In the genomic region with DNA sequence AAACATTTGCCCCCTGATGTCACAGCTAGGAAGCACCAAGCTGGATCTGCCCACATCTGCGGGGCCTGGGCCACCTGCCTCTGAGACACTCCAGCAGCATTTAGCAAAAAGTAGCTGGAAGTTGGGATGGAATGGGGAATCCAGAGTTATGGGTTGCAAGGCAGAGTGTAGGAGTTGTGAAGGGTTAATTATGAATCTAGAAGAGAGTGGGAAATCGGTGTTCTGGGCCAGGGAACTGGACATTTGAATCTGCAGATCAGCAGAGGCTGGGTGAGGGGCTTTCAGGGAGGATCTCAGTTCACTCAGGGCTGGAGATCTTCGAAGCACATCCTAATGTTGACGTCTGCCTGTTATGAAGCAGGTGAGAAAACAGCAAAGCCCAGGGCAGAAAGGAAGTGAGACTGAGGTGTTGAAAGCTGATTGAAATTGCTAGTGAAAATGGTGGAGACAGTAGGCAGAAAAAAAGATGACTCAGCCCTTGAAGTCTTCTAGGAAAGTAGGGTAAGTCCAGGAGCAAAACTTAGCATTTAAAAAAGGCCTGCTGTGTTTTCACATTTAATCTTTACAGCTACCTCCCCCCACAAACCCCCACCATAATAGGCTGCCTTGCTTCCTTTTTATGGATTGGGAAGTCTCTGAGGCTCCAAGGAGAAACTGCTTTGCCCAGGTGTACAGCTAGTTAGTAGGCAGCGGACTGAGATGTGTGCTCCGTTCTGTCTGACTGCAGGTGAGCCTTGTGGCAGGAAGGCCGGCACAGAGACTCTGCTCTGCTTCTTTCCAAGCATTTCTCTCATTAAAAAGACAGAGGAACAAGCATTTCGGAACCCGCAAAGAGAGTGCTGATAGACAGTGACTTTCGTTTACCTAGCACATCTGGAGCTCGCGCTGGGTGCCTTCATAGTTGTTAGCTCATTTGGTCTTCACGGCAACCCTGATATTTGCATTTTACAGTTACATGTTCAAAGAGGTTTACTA, we compare ENCODE assay signal across 1 cellular context.
TF ChIP-seq lines count a peak whose summit lies in the region.

No MANE protein-coding gene starts in this region.

TF ChIP-seq in GM23338, 12 proteins besides CTCF, POLR2A, EP300 and RAD21 (continued from another document):
- TF ChIP-seq, protein P1, sequence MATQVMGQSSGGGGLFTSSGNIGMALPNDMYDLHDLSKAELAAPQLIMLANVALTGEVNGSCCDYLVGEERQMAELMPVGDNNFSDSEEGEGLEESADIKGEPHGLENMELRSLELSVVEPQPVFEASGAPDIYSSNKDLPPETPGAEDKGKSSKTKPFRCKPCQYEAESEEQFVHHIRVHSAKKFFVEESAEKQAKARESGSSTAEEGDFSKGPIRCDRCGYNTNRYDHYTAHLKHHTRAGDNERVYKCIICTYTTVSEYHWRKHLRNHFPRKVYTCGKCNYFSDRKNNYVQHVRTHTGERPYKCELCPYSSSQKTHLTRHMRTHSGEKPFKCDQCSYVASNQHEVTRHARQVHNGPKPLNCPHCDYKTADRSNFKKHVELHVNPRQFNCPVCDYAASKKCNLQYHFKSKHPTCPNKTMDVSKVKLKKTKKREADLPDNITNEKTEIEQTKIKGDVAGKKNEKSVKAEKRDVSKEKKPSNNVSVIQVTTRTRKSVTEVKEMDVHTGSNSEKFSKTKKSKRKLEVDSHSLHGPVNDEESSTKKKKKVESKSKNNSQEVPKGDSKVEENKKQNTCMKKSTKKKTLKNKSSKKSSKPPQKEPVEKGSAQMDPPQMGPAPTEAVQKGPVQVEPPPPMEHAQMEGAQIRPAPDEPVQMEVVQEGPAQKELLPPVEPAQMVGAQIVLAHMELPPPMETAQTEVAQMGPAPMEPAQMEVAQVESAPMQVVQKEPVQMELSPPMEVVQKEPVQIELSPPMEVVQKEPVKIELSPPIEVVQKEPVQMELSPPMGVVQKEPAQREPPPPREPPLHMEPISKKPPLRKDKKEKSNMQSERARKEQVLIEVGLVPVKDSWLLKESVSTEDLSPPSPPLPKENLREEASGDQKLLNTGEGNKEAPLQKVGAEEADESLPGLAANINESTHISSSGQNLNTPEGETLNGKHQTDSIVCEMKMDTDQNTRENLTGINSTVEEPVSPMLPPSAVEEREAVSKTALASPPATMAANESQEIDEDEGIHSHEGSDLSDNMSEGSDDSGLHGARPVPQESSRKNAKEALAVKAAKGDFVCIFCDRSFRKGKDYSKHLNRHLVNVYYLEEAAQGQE (IDR thresholded peaks at IDR 0.05; ENCODE audit: unreplicated experiment) = no peak
- TF ChIP-seq EZH2phosphoT487 (IDR thresholded peaks at IDR 0.05; ENCODE audit: unreplicated experiment) = no peak
